In the genomic region with DNA sequence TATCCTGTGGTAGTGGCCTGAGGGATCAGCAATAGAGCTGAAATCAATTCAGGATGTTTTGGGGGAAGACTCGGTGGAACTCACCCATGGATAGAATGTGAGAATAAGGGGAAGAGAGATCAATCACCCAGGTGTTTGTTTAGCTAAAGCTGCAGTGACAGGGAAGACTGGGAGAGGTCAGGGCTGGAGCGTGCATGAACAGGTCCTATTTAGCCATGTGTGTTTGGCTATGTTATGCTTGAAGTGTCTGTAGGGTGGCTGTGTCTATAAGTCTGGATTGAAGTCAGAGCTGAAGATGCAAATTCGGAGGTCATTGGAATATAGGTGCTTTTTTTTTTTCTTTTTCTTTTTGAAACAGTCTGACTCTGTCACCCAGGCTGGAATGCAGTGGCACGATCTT, we compare ENCODE assay signal across 14 cellular contexts. TPM values are rescaled to one million over a fixed set of nuclear protein-coding genes. Genes with fewer than 3 reads are reported as not detected.
"Had no signal": no experiment of that assay in that cellular context is flagged by ENCODE, and none has a peak within 500 bp of the region (broad histone marks: within the 10 kb centered on the region; RNA-seq: fewer than 3 reads in every experiment).

No MANE protein-coding gene starts in this region.

- ATAC-seq: activated CD4-positive, alpha-beta T cell treated with anti-CD3 and anti-CD28 coated beads for 36 hours; activated CD8-positive, alpha-beta memory T cell treated with anti-CD3 and anti-CD28 coated beads, Interleukin-2, amount 10 ng/mL, durations not matched to agents 7 days and 5 days; activated naive CD4-positive, alpha-beta T cell treated with anti-CD3 and anti-CD28 coated beads, Interleukin-2, amount 50 U/mL, for 72 hours; heart left ventricle; lower lobe of right lung; stimulated activated naive CD8-positive, alpha-beta T cell treated with anti-CD3 and anti-CD28 coated beads, Interleukin-15, amount 100 ng/mL, for 72 hours had no signal

- H3K9me3 ChIP-seq: colonic mucosa, heart left ventricle, lower lobe of right lung, upper lobe of left lung had no signal

- H3K27me3 ChIP-seq: colonic mucosa had no signal

- DNase-seq: activated CD4-positive, alpha-beta memory T cell treated with anti-CD3 and anti-CD28 coated beads for 36 hours; activated CD4-positive, alpha-beta T cell treated with anti-CD3 and anti-CD28 coated beads for 36 hours; activated CD8-positive, alpha-beta memory T cell treated with anti-CD3 and anti-CD28 coated beads, Interleukin-2, amount 10 ng/mL, durations not matched to agents 7 days and 5 days; activated effector memory CD4-positive, alpha-beta T cell treated with anti-CD3 and anti-CD28 coated beads, Interleukin-2, amount 50 U/mL, for 16 hours; activated T-cell treated with anti-CD3 and anti-CD28 coated beads, Interleukin-2, amount 50 U/mL, for 24 hours; colonic mucosa; heart left ventricle; lower lobe of right lung; midbrain; stimulated activated CD4-positive, alpha-beta T cell treated with anti-CD3 and anti-CD28 coated beads, Interleukin-1b, Interleukin-23, amount 100 ng/mL, for 48 hours; stimulated activated naive CD8-positive, alpha-beta T cell treated with anti-CD3 and anti-CD28 coated beads, Interleukin-15, amount 100 ng/mL, for 72 hours; upper lobe of left lung had no signal

- H3K4me3 ChIP-seq: colonic mucosa, heart left ventricle, lower lobe of right lung, upper lobe of left lung had no signal

- H3K36me3 ChIP-seq: colonic mucosa had no signal

- H3K27ac ChIP-seq: colonic mucosa, heart left ventricle, lower lobe of right lung, parathyroid adenoma, upper lobe of left lung had no signal

RNA-seq across cellular contexts. Expression of a gene that starts 37.0 kb away (rescaled TPM):
- total RNA-seq: activated CD8-positive, alpha-beta memory T cell treated with anti-CD3 and anti-CD28 coated beads, Interleukin-2, amount 10 ng/mL, durations not matched to agents 7 days and 5 days had no signal

RNA-seq across cellular contexts. Expression of a gene that starts 43.3 kb away (rescaled TPM):
- total RNA-seq: activated CD4-positive, alpha-beta T cell treated with anti-CD3 and anti-CD28 coated beads for 36 hours had no signal
